Comparison of ENCODE assay signal across 10 cellular contexts in the genomic region with DNA sequence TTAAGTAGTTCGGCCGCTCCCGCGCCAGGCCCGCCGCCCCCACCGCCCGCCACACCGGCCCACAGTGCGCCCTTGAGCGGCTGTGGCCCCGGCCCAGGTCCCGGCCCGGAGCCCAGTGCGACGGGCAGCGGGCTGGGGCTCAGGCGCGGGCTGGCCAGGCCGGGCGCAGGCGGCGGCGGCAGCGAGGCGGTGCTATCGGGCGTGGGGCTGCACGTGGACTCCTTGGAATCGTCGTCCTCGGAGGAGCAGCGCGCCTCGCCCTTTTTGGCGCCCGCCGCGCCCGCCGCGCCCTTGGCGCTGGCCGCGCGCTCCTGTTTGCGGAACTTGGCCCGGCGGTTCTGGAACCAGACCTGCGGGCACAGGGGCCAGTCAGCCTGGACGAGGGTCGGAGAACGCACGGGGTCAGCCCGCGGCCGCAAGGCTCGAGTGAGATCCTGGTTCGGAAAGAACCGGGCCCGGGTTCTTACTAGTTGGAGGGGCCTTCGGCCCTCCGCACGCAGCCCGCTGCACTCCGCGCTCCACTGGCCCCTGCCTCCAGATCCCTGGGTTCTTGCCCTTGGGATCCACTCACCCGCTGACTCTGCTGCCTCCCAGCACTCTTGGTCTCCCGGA. TPM values are rescaled to one million over a fixed set of nuclear protein-coding genes. Genes with fewer than 3 reads are reported as not detected.
DNase-seq lines count a peak whose midpoint lies in the region; ATAC-seq and TF ChIP-seq lines count a peak whose summit lies in the region.
"Had no signal": no experiment of that assay in that cellular context is flagged by ENCODE, and none has a peak within 500 bp of the region (broad histone marks: within the 10 kb centered on the region; RNA-seq: fewer than 3 reads in every experiment).

No MANE protein-coding gene starts in this region.

- peaks cover 23% of the 10 kb centered on the region for H3K36me3 Mint-ChIP-seq in CD4-positive, alpha-beta T cell (ENCODE audit: low read depth)
- peaks cover 23% of the 10 kb centered on the region for H3K36me3 Mint-ChIP-seq in neural crest cell (ENCODE audit: low read depth)

- peaks cover 56% of the 10 kb centered on the region for H3K27me3 ChIP-seq in CD4-positive, alpha-beta T cell (ENCODE audit: control insufficient read depth, insufficient read depth, low read length)

- peaks cover 45% of the 10 kb centered on the region for H3K27me3 Mint-ChIP-seq in CD4-positive, alpha-beta T cell
- H3K27me3 Mint-ChIP-seq in neural crest cell (ENCODE audit: low read depth): peaks cover 51% of the 10 kb centered on the region

- POLR2A ChIA-PET in CD4-positive, alpha-beta T cell (lab: Charles Lee): interaction anchor here (1.2 kb wide), 1 partner anchor 16 kb away, joined by 4 read pairs; the partner anchor contains the start of gene INPPL1

- no peak for ATAC-seq in CD4-positive, alpha-beta T cell (ENCODE audit: poor library complexity)
- ATAC-seq in esophagus mucosa: peak; percentile 64
- no peak for ATAC-seq in GM21423 (IDR thresholded peaks at IDR 0.05; ENCODE audit: unreplicated experiment)
- ATAC-seq in GM21367 (IDR thresholded peaks at IDR 0.05; ENCODE audit: unreplicated experiment): no peak
- ATAC-seq in HG03139 (IDR thresholded peaks at IDR 0.05; ENCODE audit: unreplicated experiment): no peak

- intact Hi-C loops in CD4-positive, alpha-beta T cell (cut with DNase I, micrococcal nuclease): no loop called here

- H3K4me3 Mint-ChIP-seq in CD4-positive, alpha-beta T cell: peak overlapping the region; percentile 71
- peak overlapping the region; percentile 82 for H3K4me3 Mint-ChIP-seq in neural crest cell

- H3K27ac ChIP-seq in CD4-positive, alpha-beta T cell (ENCODE audit: low read depth, low read length): no peak overlapping the region

- no peak overlapping the region for H3K27ac Mint-ChIP-seq in CD4-positive, alpha-beta T cell
- peak overlapping the region; percentile 12 for H3K27ac Mint-ChIP-seq in neural crest cell (ENCODE audit: unreplicated experiment)

- H3K4me1 Mint-ChIP-seq in CD4-positive, alpha-beta T cell (ENCODE audit: low read depth): peaks cover 35% of the 10 kb centered on the region
- peaks cover 26% of the 10 kb centered on the region for H3K4me1 Mint-ChIP-seq in neural crest cell

- H3K9me3 ChIP-seq in CD4-positive, alpha-beta T cell (ENCODE audit: control insufficient read depth, low read length): no peaks in the 10 kb centered on the region

- no peak for TF ChIP-seq CTCF in CD4-positive, alpha-beta T cell (IDR thresholded peaks at IDR 0.05)
- TF ChIP-seq CTCF in neural crest cell (conservative IDR thresholded peaks at IDR 0.05): no peak

- H3K9me3 Mint-ChIP-seq in CD4-positive, alpha-beta T cell: no peaks in the 10 kb centered on the region
- no peaks in the 10 kb centered on the region for H3K9me3 Mint-ChIP-seq in neural crest cell

- CTCF ChIA-PET in CD4-positive, alpha-beta T cell (lab: Charles Lee): no interaction called here

- no peak for DNase-seq in CD4-positive, alpha-beta T cell
- DNase-seq in MV-4-11 (lab: John Stamatoyannopoulos, UW): peak; percentile 19
- DNase-seq in neural crest cell (ENCODE audit: low read depth, low spot score): no peak
- DNase-seq in NCI-H1436 (lab: John Stamatoyannopoulos, UW): no peak

RNA-seq across cellular contexts. Expression of gene PHOX2A, which starts 4.0 kb away (rescaled TPM):
- total RNA-seq in CD4-positive, alpha-beta T cell: not detected
- total RNA-seq in esophagus mucosa (not detected), neural crest cell (5.1 and 5.6 TPM in 2 replicates)
- total RNA-seq: HT1080, subcutaneous adipose tissue had no signal

RNA-seq across cellular contexts. Expression of gene INPPL1, which starts 15.4 kb away (rescaled TPM):
- total RNA-seq in CD4-positive, alpha-beta T cell: 100 to 1,000 TPM; 124 to 128 TPM
- total RNA-seq in esophagus mucosa: 21.2 TPM
- 242 and 247 TPM in 2 replicates for total RNA-seq in neural crest cell

RNA-seq across cellular contexts. Expression of gene FOLR2, which starts 23.4 kb away (rescaled TPM):
- total RNA-seq in CD4-positive, alpha-beta T cell: not detected
- total RNA-seq in esophagus mucosa (0.24 TPM), neural crest cell (not detected in 2 replicates)
- total RNA-seq: HT1080 had no signal

RNA-seq across cellular contexts. Expression of gene FOLR1, which starts 48.0 kb away (rescaled TPM):
- not detected for total RNA-seq in CD4-positive, alpha-beta T cell
- total RNA-seq in esophagus mucosa: 0.96 TPM
- not detected in 2 replicates for total RNA-seq in neural crest cell
- total RNA-seq: HT1080, subcutaneous adipose tissue had no signal
